Comparison of ENCODE assay signal across 8 cellular contexts in genomic region chr11:118691926-118692830, GRCh38. TPM values are rescaled to one million over a fixed set of nuclear protein-coding genes. Genes with fewer than 3 reads are reported as not detected.
A peak's percentile ranks its signal among the peaks of the same experiment; 100 is the strongest.
DNase-seq lines count a peak whose midpoint lies in the region; ATAC-seq and TF ChIP-seq lines count a peak whose summit lies in the region.

No MANE protein-coding gene starts in this region.

- peak overlapping the region; percentile 25 for H3K27ac Mint-ChIP-seq in activated naive CD8-positive, alpha-beta T cell
- peak overlapping the region; percentile 18 for H3K27ac Mint-ChIP-seq in neural progenitor cell

- H3K4me3 ChIP-seq in neural progenitor cell: no peak overlapping the region

- DNase-seq in GM04503 (ENCODE audit: low read depth): peak; percentile 23
- DNase-seq in RPMI7951 (ENCODE audit: low read depth): peak; percentile 95
- no peak for DNase-seq in neural progenitor cell (ENCODE audit: low spot score)
- no peak for DNase-seq in sciatic nerve (ENCODE audit: low spot score)
- no peak for DNase-seq in NOMO-1 treated with dmso at 0.1 percent for 144 hours (lab: John Stamatoyannopoulos, UW; ENCODE audit: unreplicated experiment)
- no peak for DNase-seq in NCI-H2196 (lab: John Stamatoyannopoulos, UW; ENCODE audit: unreplicated experiment)

- H3K4me1 Mint-ChIP-seq in activated naive CD8-positive, alpha-beta T cell (ENCODE audit: low read depth): peaks cover 57% of the 10 kb centered on the region
- H3K4me1 Mint-ChIP-seq in neural progenitor cell: peaks cover 12% of the 10 kb centered on the region

- H3K9me3 Mint-ChIP-seq in activated naive CD8-positive, alpha-beta T cell (ENCODE audit: low read depth): no peaks in the 10 kb centered on the region
- no peaks in the 10 kb centered on the region for H3K9me3 Mint-ChIP-seq in neural progenitor cell

- H3K4me2 ChIP-seq in neural progenitor cell: no peak overlapping the region

- no peak for ATAC-seq in sciatic nerve
- no peak for ATAC-seq in HG03045 (IDR thresholded peaks at IDR 0.05; ENCODE audit: unreplicated experiment)

- H3K27me3 ChIP-seq in neural progenitor cell: no peaks in the 10 kb centered on the region

- H3K4me3 Mint-ChIP-seq in activated naive CD8-positive, alpha-beta T cell: peak overlapping the region; percentile 23
- H3K4me3 Mint-ChIP-seq in neural progenitor cell: no peak overlapping the region

- no peaks in the 10 kb centered on the region for H3K36me3 ChIP-seq in neural progenitor cell

- no peaks in the 10 kb centered on the region for H3K79me2 ChIP-seq in neural progenitor cell (ENCODE audit: low read depth)

- no peak overlapping the region for H3K27ac ChIP-seq in neural progenitor cell

- H4K20me1 ChIP-seq in neural progenitor cell (ENCODE audit: low read depth): no peaks in the 10 kb centered on the region

- H3K9me3 ChIP-seq in neural progenitor cell (ENCODE audit: low read depth): no peaks in the 10 kb centered on the region

- no peak overlapping the region for H3K9ac ChIP-seq in neural progenitor cell

- no peaks in the 10 kb centered on the region for H3K27me3 Mint-ChIP-seq in activated naive CD8-positive, alpha-beta T cell
- H3K27me3 Mint-ChIP-seq in neural progenitor cell (ENCODE audit: insufficient read depth, low read depth): peaks cover 4% of the 10 kb centered on the region

- intact Hi-C loops in sciatic nerve (cut with DNase I): loop anchor here (10.0 kb wide), 1 partner anchor 263 kb away; the partner anchor contains the start of gene UPK2

- no peak for TF ChIP-seq CTCF in neural progenitor cell (IDR thresholded peaks at IDR 0.05)

- no peaks in the 10 kb centered on the region for H3K36me3 Mint-ChIP-seq in activated naive CD8-positive, alpha-beta T cell
- H3K36me3 Mint-ChIP-seq in neural progenitor cell: no peaks in the 10 kb centered on the region

- H2AFZ ChIP-seq in neural progenitor cell (replicated peaks): no peak overlapping the region

- H3K4me1 ChIP-seq in neural progenitor cell: no peaks in the 10 kb centered on the region

- H3F3A ChIP-seq in neural progenitor cell (ENCODE audit: low read depth): peaks cover 8% of the 10 kb centered on the region

RNA-seq across cellular contexts. Expression of gene TREH, which starts 12.7 kb away (rescaled TPM):
- total RNA-seq in RPMI7951 (2014; rRNA removed; shearing (Covaris generic)): not detected in 2 replicates
- total RNA-seq in neural progenitor cell (ENCODE audit: low replicate concordance): not detected in 2 replicates
- not detected for total RNA-seq in sciatic nerve

Comparison
In these comparisons a context has a peak if more than half of its experiments do, and no peak if none do; other contexts are left out.
1. DNase-seq: peak in GM04503 (single experiment) and RPMI7951 (single experiment); none in neural progenitor cell (single experiment), sciatic nerve (single experiment), NOMO-1 treated with dmso at 0.1 percent for 144 hours (single experiment) and NCI-H2196 (single experiment).